In genomic region chr5:93300309-93300923, GRCh38 we compare ENCODE assay signal across 19 cellular contexts.
DNase-seq lines count a peak whose midpoint lies in the region; ATAC-seq and TF ChIP-seq lines count a peak whose summit lies in the region.
"Had no signal": no experiment of that assay in that cellular context is flagged by ENCODE, and none has a peak within 500 bp of the region (broad histone marks: within the 10 kb centered on the region; RNA-seq: fewer than 3 reads in every experiment).

No MANE protein-coding gene starts in this region.

- H3K4me1 ChIP-seq in HCT116 (ENCODE audit: control insufficient read depth in 1 of 2, insufficient read depth in 2 of 2, low read length in 2 of 2) (peaks cover 0 to 26% of the 10 kb centered on the region in 2 experiments; a peak in 1 of 4 replicates), Panc1 (ENCODE audit: control insufficient read depth, insufficient read depth, low read length) (peaks cover 10% of the 10 kb centered on the region), endodermal cell (ENCODE audit: control insufficient read depth, insufficient read depth, low read length) (peaks cover 6% of the 10 kb centered on the region)
- H3K4me1 ChIP-seq: A549 had no signal

- DNase-seq in HCT116 (ENCODE audit: low read depth, low spot score) (no peak), Panc1 (ENCODE audit: low read depth, low spot score) (no peak), endodermal cell (no peak), neural crest cell (ENCODE audit: low read depth, low spot score) (no peak), SK-N-DZ (ENCODE audit: low spot score) (no peak), occipital lobe (lab: John Stamatoyannopoulos, UW) (no peak), GOT3 (lab: John Stamatoyannopoulos, UW) (no peak)
- DNase-seq in natural killer cell treated with Interleukin-12 subunit alpha and Interleukin-12 subunit beta and Interleukin-15 and Interleukin-18, amount 100 ng/mL, for 72 hours (ENCODE audit: low spot score) = no peak
- DNase-seq: CD8-positive, alpha-beta T cell; DMS53; NCI-H1105; NCI-H2107; NCI-H510A; NCI-H774; OCI-M1 had no signal

- no peak overlapping the region for H2AFZ ChIP-seq in HCT116 (ENCODE audit: low read depth, low read length, poor library complexity, severe bottlenecking)

- RAD21 ChIA-PET in HCT116 (lab: Charles Lee; ENCODE audit: low non-redundant PET in 1 of 2, low total read pairs in 2 of 2, uncharacterized antibody in 2 of 2, unreplicated experiment in 2 of 2) = no interaction called here

- WGBS in endodermal cell (ENCODE audit: insufficient coverage in 1 of 2, insufficient read length in 1 of 2), 2 experiments = 58 to 66% methylated on average over 8 of the region's 8 CpGs

- no peak for TF ChIP-seq RAD21 in HCT116 (IDR thresholded peaks at IDR 0.05; ENCODE audit: low read depth)

- in situ Hi-C loops in Panc1 (cut with HindIII; ENCODE audit: low pct_unique_long_range_greater_than_20kb, low sequenced_read_pairs) = no loop called here

- H3K36me3 ChIP-seq in HCT116 (ENCODE audit: control insufficient read depth in 1 of 2, insufficient read depth in 2 of 2, low read length in 2 of 2) (no peaks in the 10 kb centered on the region), Panc1 (ENCODE audit: control insufficient read depth, insufficient read depth, low read length) (no peaks in the 10 kb centered on the region), endodermal cell (ENCODE audit: control insufficient read depth, insufficient read depth, low read length) (no peaks in the 10 kb centered on the region)
- H3K36me3 ChIP-seq: BLaER1 had no signal

- no peaks in the 10 kb centered on the region for H3K9me3 Mint-ChIP-seq in endodermal cell
- H3K9me3 Mint-ChIP-seq in neural crest cell = no peaks in the 10 kb centered on the region
- peaks cover 5% of the 10 kb centered on the region for H3K9me3 Mint-ChIP-seq in natural killer cell treated with Interleukin-12 subunit alpha and Interleukin-12 subunit beta and Interleukin-15 and Interleukin-18, amount 100 ng/mL, for 72 hours
- H3K9me3 Mint-ChIP-seq: CD8-positive, alpha-beta T cell had no signal

- TF ChIP-seq CTCF in HCT116 (IDR thresholded peaks at IDR 0.05 in 2 of 3, conservative IDR thresholded peaks at IDR 0.05 in 1 of 3; ENCODE audit: borderline replicate concordance in 1 of 3, insufficient read depth in 1 of 3, low read depth in 2 of 3, low read length in 2 of 3) (no peak), Panc1 (IDR thresholded peaks at IDR 0.05) (no peak), endodermal cell (conservative IDR thresholded peaks at IDR 0.05) (no peak), neural crest cell (conservative IDR thresholded peaks at IDR 0.05) (no peak)

- H3K9me2 ChIP-seq in HCT116 (ENCODE audit: insufficient read depth) = no peaks in the 10 kb centered on the region

- H3K4me1 Mint-ChIP-seq in endodermal cell = peaks cover 42% of the 10 kb centered on the region
- peaks cover 87% of the 10 kb centered on the region for H3K4me1 Mint-ChIP-seq in neural crest cell
- no peaks in the 10 kb centered on the region for H3K4me1 Mint-ChIP-seq in natural killer cell treated with Interleukin-12 subunit alpha and Interleukin-12 subunit beta and Interleukin-15 and Interleukin-18, amount 100 ng/mL, for 72 hours (ENCODE audit: low read depth in 2 of 2)

- CTCF ChIA-PET in HCT116 (lab: Charles Lee) = no interaction called here
- CTCF ChIA-PET in Panc1 (lab: Charles Lee) = no interaction called here

- H3K27me3 Mint-ChIP-seq in endodermal cell (ENCODE audit: insufficient read depth) = no peaks in the 10 kb centered on the region
- H3K27me3 Mint-ChIP-seq in neural crest cell (ENCODE audit: low read depth) = no peaks in the 10 kb centered on the region
- H3K27me3 Mint-ChIP-seq in natural killer cell treated with Interleukin-12 subunit alpha and Interleukin-12 subunit beta and Interleukin-15 and Interleukin-18, amount 100 ng/mL, for 72 hours = no peaks in the 10 kb centered on the region

- ATAC-seq in HCT116 = no peak
- ATAC-seq in Panc1 = no peak
- no peak for ATAC-seq in natural killer cell treated with Interleukin-12 subunit alpha and Interleukin-12 subunit beta and Interleukin-15 and Interleukin-18, amount 100 ng/mL, for 72 hours
- ATAC-seq: A549; CD8-positive, alpha-beta T cell; K562 had no signal

- H3K27ac Mint-ChIP-seq in endodermal cell (peak overlapping the region; percentile 92), neural crest cell (ENCODE audit: unreplicated experiment) (peak overlapping the region; percentile 93)
- H3K27ac Mint-ChIP-seq in natural killer cell treated with Interleukin-12 subunit alpha and Interleukin-12 subunit beta and Interleukin-15 and Interleukin-18, amount 100 ng/mL, for 72 hours = no peak overlapping the region
- H3K27ac Mint-ChIP-seq: CD8-positive, alpha-beta T cell had no signal

- H4K20me1 ChIP-seq in HCT116 (ENCODE audit: insufficient read depth) = no peaks in the 10 kb centered on the region
- H4K20me1 ChIP-seq: BLaER1 had no signal

- no peak overlapping the region for H3K4me2 ChIP-seq in HCT116 (ENCODE audit: low read length)
- H3K4me2 ChIP-seq: A549, BLaER1 had no signal

- no peak overlapping the region for H3K9ac ChIP-seq in HCT116 (ENCODE audit: low read length)
- no peak overlapping the region for H3K9ac ChIP-seq in endodermal cell (ENCODE audit: extremely low read depth, low read length, poor library complexity, severe bottlenecking)
- H3K9ac ChIP-seq: BLaER1 had no signal

- H3K27ac ChIP-seq in HCT116 (ENCODE audit: low read depth, low read length) = peak overlapping the region; percentile 70
- peak overlapping the region; percentile 46 for H3K27ac ChIP-seq in Panc1 (ENCODE audit: low read length)
- H3K27ac ChIP-seq in endodermal cell (ENCODE audit: low read depth, low read length) = peak overlapping the region; percentile 90
- H3K27ac ChIP-seq: A549, BLaER1, RWPE1 had no signal

- POLR2A ChIA-PET in HCT116 (lab: Charles Lee) (no interaction called here), Panc1 (lab: Charles Lee) (no interaction called here)

- H3K27me3 ChIP-seq in HCT116 (ENCODE audit: insufficient read depth, low read length) (no peaks in the 10 kb centered on the region), Panc1 (ENCODE audit: control insufficient read depth, insufficient read depth, low read length) (no peaks in the 10 kb centered on the region), endodermal cell (ENCODE audit: control insufficient read depth, insufficient read depth, low read length, poor library complexity, severe bottlenecking) (no peaks in the 10 kb centered on the region)
- H3K27me3 ChIP-seq: BLaER1 had no signal

- H3K4me3 Mint-ChIP-seq in endodermal cell (peak overlapping the region; percentile 38), neural crest cell (peak overlapping the region; percentile 67)
- H3K4me3 Mint-ChIP-seq in natural killer cell treated with Interleukin-12 subunit alpha and Interleukin-12 subunit beta and Interleukin-15 and Interleukin-18, amount 100 ng/mL, for 72 hours = no peak overlapping the region
- H3K4me3 Mint-ChIP-seq: CD8-positive, alpha-beta T cell had no signal

- H3K4me3 ChIP-seq in HCT116 (replicated peaks in 1 of 2; ENCODE audit: low read depth in 1 of 2, low read length in 2 of 2) (no peak overlapping the region), Panc1 (ENCODE audit: low read depth in 2 of 2, low read length in 2 of 2) (no peak overlapping the region), endodermal cell (ENCODE audit: low read length) (peak overlapping the region; percentile 8)
- H3K4me3 ChIP-seq: A549, BLaER1, K562 had no signal

- H3K79me2 ChIP-seq in HCT116 (ENCODE audit: insufficient read depth, low read length) = no peaks in the 10 kb centered on the region

- H3K9me3 ChIP-seq in HCT116 (ENCODE audit: control insufficient read depth in 1 of 2, insufficient read depth in 1 of 2, low read depth in 1 of 2, low read length in 2 of 2) = no peaks in the 10 kb centered on the region
- no peaks in the 10 kb centered on the region for H3K9me3 ChIP-seq in Panc1 (ENCODE audit: control insufficient read depth, insufficient read depth, low read depth, low read length)
- no peaks in the 10 kb centered on the region for H3K9me3 ChIP-seq in endodermal cell (ENCODE audit: control insufficient read depth, low read length)
- H3K9me3 ChIP-seq: A549, BLaER1 had no signal

- intact Hi-C loops in HCT116 (cut with micrococcal nuclease) = loop anchor here (5.0 kb wide), 1 partner anchor 52 kb away; no protein-coding TSS in a partner anchor
- intact Hi-C loops in Panc1 (cut with micrococcal nuclease; ENCODE audit: unreplicated experiment) = no loop called here

- H3K36me3 Mint-ChIP-seq in endodermal cell (ENCODE audit: low read depth) = no peaks in the 10 kb centered on the region
- no peaks in the 10 kb centered on the region for H3K36me3 Mint-ChIP-seq in neural crest cell (ENCODE audit: low read depth)
- H3K36me3 Mint-ChIP-seq in natural killer cell treated with Interleukin-12 subunit alpha and Interleukin-12 subunit beta and Interleukin-15 and Interleukin-18, amount 100 ng/mL, for 72 hours = no peaks in the 10 kb centered on the region
- H3K36me3 Mint-ChIP-seq: CD8-positive, alpha-beta T cell had no signal

- TF ChIP-seq POLR2A in HCT116 (IDR thresholded peaks at IDR 0.05; ENCODE audit: borderline replicate concordance, extremely low read depth, insufficient read depth, insufficient read length) = no peak

- BruUV-seq in HCT116 (replicated peaks; lab: Mats Ljungman, UMichigan) (no TSS peak), Panc1 (replicated peaks; lab: Mats Ljungman, UMichigan) (no TSS peak)

TF ChIP-seq in HCT116, 20 proteins besides CTCF, POLR2A, EP300 and RAD21 (continues in another document):
- TF ChIP-seq EZH2 (IDR thresholded peaks at IDR 0.05) = no peak
- TF ChIP-seq POLR2AphosphoS5 (IDR thresholded peaks at IDR 0.05; ENCODE audit: low read depth, low read length) = no peak
- no peak for TF ChIP-seq SP1 (IDR thresholded peaks at IDR 0.05; ENCODE audit: low read depth)
- TF ChIP-seq EZH2phosphoT487 (IDR thresholded peaks at IDR 0.05; ENCODE audit: borderline replicate concordance) = no peak
- no peak for TF ChIP-seq FOSL1 (IDR thresholded peaks at IDR 0.05; ENCODE audit: low read depth)
- no peak for TF ChIP-seq JUND (IDR thresholded peaks at IDR 0.05)
- no peak for TF ChIP-seq ZFX (IDR thresholded peaks at IDR 0.05)
- TF ChIP-seq ELF1 (IDR thresholded peaks at IDR 0.05; ENCODE audit: borderline replicate concordance, low read depth) = no peak
- TF ChIP-seq MAX (IDR thresholded peaks at IDR 0.05) = no peak
- no peak for TF ChIP-seq SIN3A (IDR thresholded peaks at IDR 0.05; ENCODE audit: low read depth)
- TF ChIP-seq EGR1 (IDR thresholded peaks at IDR 0.05; ENCODE audit: low read depth) = no peak
- no peak for TF ChIP-seq CEBPB (IDR thresholded peaks at IDR 0.05; ENCODE audit: low read depth)
- TF ChIP-seq ZNF274 (IDR thresholded peaks at IDR 0.05; ENCODE audit: low read depth, low read length) = no peak
- no peak for TF ChIP-seq ATF3 (IDR thresholded peaks at IDR 0.05)

Comparison
In these comparisons a context has a peak if more than half of its experiments do, and no peak if none do; other contexts are left out.
1. H3K27ac Mint-ChIP-seq: peak in endodermal cell (single experiment) and neural crest cell (single experiment); none in natural killer cell treated with Interleukin-12 subunit alpha and Interleukin-12 subunit beta and Interleukin-15 and Interleukin-18, amount 100 ng/mL, for 72 hours (0 of 2).
2. Peak in every context shown above with its lines, with median percentiles within 50 percentile points of each other: H3K27ac ChIP-seq.